In the genomic region with DNA sequence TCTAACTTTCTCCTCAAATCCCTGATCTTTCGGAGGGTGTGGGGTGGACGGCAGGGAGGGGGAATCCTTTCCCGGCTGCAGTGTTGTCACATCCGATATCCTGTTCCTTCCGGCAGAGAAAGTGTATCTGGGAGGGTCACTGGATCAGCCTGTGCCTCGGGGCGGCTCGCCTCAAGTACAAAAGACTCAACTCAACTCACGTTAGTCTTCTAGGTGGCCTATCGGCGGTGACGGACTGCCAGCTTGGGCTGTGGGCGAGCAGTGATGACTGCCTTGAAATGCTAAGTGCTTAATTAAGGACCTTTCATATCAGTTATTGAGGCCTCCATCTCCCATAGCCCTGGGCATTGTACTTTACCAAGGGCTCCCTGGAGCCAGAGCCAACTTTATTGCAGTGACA, we compare ENCODE assay signal across 14 cellular contexts.
A peak's percentile ranks its signal among the peaks of the same experiment; 100 is the strongest.
DNase-seq lines count a peak whose midpoint lies in the region; ATAC-seq and TF ChIP-seq lines count a peak whose summit lies in the region.
"Had no signal": no experiment of that assay in that cellular context is flagged by ENCODE, and none has a peak within 500 bp of the region (broad histone marks: within the 10 kb centered on the region; RNA-seq: fewer than 3 reads in every experiment).

No MANE protein-coding gene starts in this region.

- H3K4me3 ChIP-seq in BE2C (ENCODE audit: low read depth, low read length) (no peak overlapping the region), RWPE2 (ENCODE audit: severe bottlenecking) (no peak overlapping the region)
- H3K4me3 ChIP-seq: BLaER1 had no signal

- H3K27me3 ChIP-seq in BE2C (no peaks in the 10 kb centered on the region), RWPE2 (ENCODE audit: insufficient read depth, poor library complexity, severe bottlenecking) (peaks cover 7% of the 10 kb centered on the region)
- H3K27me3 ChIP-seq: BLaER1 had no signal

- H3K9me3 ChIP-seq in BE2C (no peaks in the 10 kb centered on the region), RWPE2 (ENCODE audit: severe bottlenecking) (no peaks in the 10 kb centered on the region)
- H3K9me3 ChIP-seq: BLaER1, Caco-2 had no signal

- H3K27ac ChIP-seq in RWPE2 (ENCODE audit: poor library complexity, severe bottlenecking), result no peak overlapping the region
- H3K27ac ChIP-seq: 22Rv1, BLaER1, HL-60 had no signal

- no peak for ATAC-seq in RWPE2 (ENCODE audit: low read depth)

- H3K36me3 ChIP-seq in BE2C (no peaks in the 10 kb centered on the region), RWPE2 (ENCODE audit: low read depth) (no peaks in the 10 kb centered on the region)
- H3K36me3 ChIP-seq: BLaER1 had no signal

- DNase-seq in BE2C (peak; percentile 7), RWPE2 (ENCODE audit: low spot score) (peak; percentile 20), iPS-NIHi7 (ENCODE audit: extremely low spot score) (peak; percentile 8), retina (peak; percentile 66), OCI-M1 (lab: John Stamatoyannopoulos, UW) (no peak), NOMO-1 treated with dmso at 0.1 percent for 144 hours (lab: John Stamatoyannopoulos, UW; ENCODE audit: unreplicated experiment) (no peak)
- no peak for DNase-seq in stimulated activated CD4-positive, alpha-beta T cell treated with anti-CD3 and anti-CD28 coated beads, Interleukin-2, amount 100 ng/mL, for 48 hours
- DNase-seq: Caco-2; CD8-positive, alpha-beta memory T cell; DND-41; GF-D8 had no signal

- no peaks in the 10 kb centered on the region for H3K4me1 ChIP-seq in BE2C
- H3K4me1 ChIP-seq in RWPE2 (ENCODE audit: insufficient read depth, poor library complexity, severe bottlenecking), result no peaks in the 10 kb centered on the region
- H3K4me1 ChIP-seq: BLaER1, Caco-2 had no signal

- TF ChIP-seq CTCF in BE2C (IDR thresholded peaks at IDR 0.05; ENCODE audit: low read depth, low read length) (no peak), RWPE2 (IDR thresholded peaks at IDR 0.05; ENCODE audit: poor library complexity, severe bottlenecking) (no peak)

Comparison
In these comparisons a context has a peak if more than half of its experiments do, and no peak if none do; other contexts are left out.
1. DNase-seq: peak in BE2C (single experiment), RWPE2 (single experiment), iPS-NIHi7 (single experiment) and retina (single experiment); none in stimulated activated CD4-positive, alpha-beta T cell treated with anti-CD3 and anti-CD28 coated beads, Interleukin-2, amount 100 ng/mL, for 48 hours (0 of 2), OCI-M1 (single experiment) and NOMO-1 treated with dmso at 0.1 percent for 144 hours (single experiment).